In genomic region chr1:206496131-206496793, GRCh38 we compare ENCODE assay signal across 9 cellular contexts. TPM values are rescaled to one million over a fixed set of nuclear protein-coding genes. Genes with fewer than 3 reads are reported as not detected.
DNase-seq lines count a peak whose midpoint lies in the region; ATAC-seq and TF ChIP-seq lines count a peak whose summit lies in the region.
"Had no signal": no experiment of that assay in that cellular context is flagged by ENCODE, and none has a peak within 500 bp of the region (broad histone marks: within the 10 kb centered on the region; RNA-seq: fewer than 3 reads in every experiment).

No MANE protein-coding gene starts in this region.

- DNase-seq in GM12865 (ENCODE audit: low read depth) (peak; percentile 70), lower lobe of right lung (no peak), LoVo (ENCODE audit: low spot score) (no peak), retina (no peak), H4 (ENCODE audit: low spot score) (no peak)
- DNase-seq: stimulated activated CD4-positive, alpha-beta T cell treated with anti-CD3 and anti-CD28 coated beads, Interleukin-12 subunit alpha, Interleukin-12 subunit beta, amount 100 ng/mL, for 4 hours had no signal

- H3K4me3 ChIP-seq in GM12865 (ENCODE audit: low read depth, low read length) (no peak overlapping the region), Loucy (ENCODE audit: low read length, poor library complexity, severe bottlenecking) (no peak overlapping the region), lower lobe of right lung (no peak overlapping the region)

- H3K36me3 ChIP-seq in Loucy (ENCODE audit: insufficient read depth, low read length) (peaks cover 33% of the 10 kb centered on the region; the same call in 1 of the 2 replicates), lower lobe of right lung (peaks cover 29% of the 10 kb centered on the region)

- H3F3A ChIP-seq in Loucy (ENCODE audit: low read depth): no peaks in the 10 kb centered on the region

- peak; percentile 74 for ATAC-seq in GM19463 (IDR thresholded peaks at IDR 0.05; ENCODE audit: unreplicated experiment)
- ATAC-seq in lower lobe of right lung: peak in 1 of 2 donors; percentile 12
- ATAC-seq in GM18519 (IDR thresholded peaks at IDR 0.05; ENCODE audit: low FRiP score, unreplicated experiment): no peak

- H4K20me1 ChIP-seq in Loucy (ENCODE audit: insufficient read depth, low read length, poor library complexity, severe bottlenecking): no peaks in the 10 kb centered on the region

- no peaks in the 10 kb centered on the region for H3K79me2 ChIP-seq in Loucy (ENCODE audit: insufficient read depth, low read length)

- H2AFZ ChIP-seq in Loucy (ENCODE audit: low read length): no peak overlapping the region

- H3K4me2 ChIP-seq in Loucy (ENCODE audit: low read depth, low read length, poor library complexity, severe bottlenecking): peak overlapping the region; percentile 11

- H3K9ac ChIP-seq in Loucy (ENCODE audit: low read depth, low read length, poor library complexity, severe bottlenecking): peak overlapping the region; percentile 26

- H3K9me3 ChIP-seq in Loucy (ENCODE audit: insufficient read depth, low read depth, low read length) (no peaks in the 10 kb centered on the region), lower lobe of right lung (no peaks in the 10 kb centered on the region)

- H3K27ac ChIP-seq in lower lobe of right lung: peak overlapping the region; percentile 36

- TF ChIP-seq CTCF in GM12865 (IDR thresholded peaks at IDR 0.05; ENCODE audit: insufficient read depth, low read depth, low read length, missing control alignments) (no peak), Loucy (conservative IDR thresholded peaks at IDR 0.05; ENCODE audit: low read length) (no peak), lower lobe of right lung (IDR thresholded peaks at IDR 0.05) (no peak)

- H3K9me2 ChIP-seq in Loucy (replicated peaks; ENCODE audit: low read depth, low read length): no peaks in the 10 kb centered on the region

- H3K27me3 ChIP-seq in Loucy (ENCODE audit: insufficient read depth, low read length, poor library complexity, severe bottlenecking) (no peaks in the 10 kb centered on the region), lower lobe of right lung (ENCODE audit: low read depth) (no peaks in the 10 kb centered on the region)

- intact Hi-C loops in lower lobe of right lung (cut with DNase I): no loop called here

- H3K4me1 ChIP-seq in Loucy (ENCODE audit: insufficient read depth, low read length, poor library complexity, severe bottlenecking) (peaks cover 10% of the 10 kb centered on the region), lower lobe of right lung (peaks cover 32% of the 10 kb centered on the region)

RNA-seq across cellular contexts. Expression of gene RASSF5, which starts 11.1 kb away (rescaled TPM):
- 48.2 TPM for total RNA-seq in lower lobe of right lung
- total RNA-seq in H4 (2014; rRNA removed; shearing (Covaris generic)): 2.6 and 3.8 TPM in 2 replicates

RNA-seq across cellular contexts. Expression of gene IKBKE, which starts 26.0 kb away (rescaled TPM):
- 12.5 TPM for total RNA-seq in lower lobe of right lung
- total RNA-seq in H4 (2014; rRNA removed; shearing (Covaris generic)): 5.9 and 12.1 TPM in 2 replicates

Comparison
In these comparisons a context has a peak if more than half of its experiments do, and no peak if none do; other contexts are left out.
1. RNA of gene RASSF5, which starts 11.1 kb away (total RNA-seq): 48.2 TPM in lower lobe of right lung (single experiment); 2.6 to 3.8 TPM in H4; every median in the first group is over 10 times any median in the second.